In genomic region chr5:132830436-132831094, GRCh38 we compare ENCODE assay signal across 8 cellular contexts. TPM values are rescaled to one million over a fixed set of nuclear protein-coding genes. Genes with fewer than 3 reads are reported as not detected.
DNase-seq lines count a peak whose midpoint lies in the region; ATAC-seq and TF ChIP-seq lines count a peak whose summit lies in the region.

Gene SHROOM1 (minus strand): TSS chr5:132830647. CDS start chr5:132826140, 4,507 bp downstream.

- no peak within 1 kb of the TSS for H3K27ac ChIP-seq in HUES6 (ENCODE audit: low read depth, low read length)

- H3K36me3 Mint-ChIP-seq in T-helper 1 cell treated with Interleukin-12 subunit alpha and Interleukin-12 subunit beta and Interleukin-4 antibody, amounts not matched to agents 30 μg/mL and 1 μg/mL, for 36 hours (ENCODE audit: low read depth) = no peaks in the 10 kb centered on the region
- no peaks in the 10 kb centered on the region for H3K36me3 Mint-ChIP-seq in naive thymus-derived CD8-positive, alpha-beta T cell

- DNase-seq in T-helper 1 cell = no peak
- peak; percentile 59 for DNase-seq in fibroblast of gingiva (ENCODE audit: low read depth)
- peak in 1 of 10 donors; percentile 19 for DNase-seq in naive thymus-derived CD8-positive, alpha-beta T cell
- no peak for DNase-seq in H4 (ENCODE audit: low spot score)

- POLR2A ChIA-PET in naive thymus-derived CD8-positive, alpha-beta T cell (lab: Charles Lee) = no interaction called here

- H3K36me3 ChIP-seq in HUES6 (ENCODE audit: control insufficient read depth, insufficient read depth, low read length) = no peaks in the 10 kb centered on the region

- peak within 1 kb of the TSS; percentile 68 for H3K4me3 ChIP-seq in HUES6 (ENCODE audit: low read depth, low read length)
- H3K4me3 ChIP-seq in WI38 (ENCODE audit: low read depth, low read length) = peak within 1 kb of the TSS; percentile 59

- peaks cover 17% of the 10 kb centered on the region for H3K4me1 Mint-ChIP-seq in T-helper 1 cell treated with Interleukin-12 subunit alpha and Interleukin-12 subunit beta and Interleukin-4 antibody, amounts not matched to agents 30 μg/mL and 1 μg/mL, for 36 hours (ENCODE audit: low read depth)
- H3K4me1 Mint-ChIP-seq in naive thymus-derived CD8-positive, alpha-beta T cell = peaks cover 5 to 22% (median 13%) of the 10 kb centered on the region in 4 donors

- H3K4me3 Mint-ChIP-seq in T-helper 1 cell treated with Interleukin-12 subunit alpha and Interleukin-12 subunit beta and Interleukin-4 antibody, amounts not matched to agents 30 μg/mL and 1 μg/mL, for 36 hours = peak within 1 kb of the TSS; percentile 85
- peak within 1 kb of the TSS; percentile 79 to 91 (median 88) for H3K4me3 Mint-ChIP-seq in naive thymus-derived CD8-positive, alpha-beta T cell

- no peaks in the 10 kb centered on the region for H3K9me3 ChIP-seq in HUES6 (ENCODE audit: control insufficient read depth, insufficient read depth, low read depth, low read length)

- no peak for TF ChIP-seq CTCF in WI38 (IDR thresholded peaks at IDR 0.05; ENCODE audit: low read depth, low read length)

- H3K27ac Mint-ChIP-seq in T-helper 1 cell treated with Interleukin-12 subunit alpha and Interleukin-12 subunit beta and Interleukin-4 antibody, amounts not matched to agents 30 μg/mL and 1 μg/mL, for 36 hours = peak within 1 kb of the TSS; percentile 75
- peak within 1 kb of the TSS in 4 of 10 donors; percentile 43 to 73 (median 70) for H3K27ac Mint-ChIP-seq in naive thymus-derived CD8-positive, alpha-beta T cell

- ATAC-seq in GM21529 (IDR thresholded peaks at IDR 0.05; ENCODE audit: unreplicated experiment) = peak; percentile 74
- peak; percentile 25 to 33 for ATAC-seq in naive thymus-derived CD8-positive, alpha-beta T cell

- H3K9me3 Mint-ChIP-seq in T-helper 1 cell treated with Interleukin-12 subunit alpha and Interleukin-12 subunit beta and Interleukin-4 antibody, amounts not matched to agents 30 μg/mL and 1 μg/mL, for 36 hours = no peaks in the 10 kb centered on the region
- no peaks in the 10 kb centered on the region for H3K9me3 Mint-ChIP-seq in naive thymus-derived CD8-positive, alpha-beta T cell

- H3K9ac ChIP-seq in HUES6 (ENCODE audit: low read length) = peak within 1 kb of the TSS; percentile 65

- peaks cover 61% of the 10 kb centered on the region for H3K27me3 Mint-ChIP-seq in T-helper 1 cell treated with Interleukin-12 subunit alpha and Interleukin-12 subunit beta and Interleukin-4 antibody, amounts not matched to agents 30 μg/mL and 1 μg/mL, for 36 hours (ENCODE audit: low read depth)
- H3K27me3 Mint-ChIP-seq in naive thymus-derived CD8-positive, alpha-beta T cell = peaks cover 24 to 64% (median 36%) of the 10 kb centered on the region in 5 donors

- peaks cover 65% of the 10 kb centered on the region for H3K27me3 ChIP-seq in HUES6 (ENCODE audit: control insufficient read depth, insufficient read depth, low read length)

- peaks cover 14% of the 10 kb centered on the region for H3K4me1 ChIP-seq in HUES6 (ENCODE audit: control insufficient read depth, insufficient read depth, low read length)

RNA-seq across cellular contexts. Expression of gene SHROOM1, which starts in this region (rescaled TPM):
- total RNA-seq in naive thymus-derived CD8-positive, alpha-beta T cell = not detected
- polyA plus RNA-seq in naive thymus-derived CD8-positive, alpha-beta T cell = not detected
- total RNA-seq in H4 (2014; rRNA removed; shearing (Covaris generic)) = 0.91 and 9.0 TPM in 2 replicates

Comparison
In these comparisons a context has a peak if more than half of its experiments do, and no peak if none do; other contexts are left out.
1. Peak in ATAC-seq in naive thymus-derived CD8-positive, alpha-beta T cell; RNA of the gene not detected or under 1 TPM.